ENCODE assay signal across 8 cellular contexts in the genomic region with DNA sequence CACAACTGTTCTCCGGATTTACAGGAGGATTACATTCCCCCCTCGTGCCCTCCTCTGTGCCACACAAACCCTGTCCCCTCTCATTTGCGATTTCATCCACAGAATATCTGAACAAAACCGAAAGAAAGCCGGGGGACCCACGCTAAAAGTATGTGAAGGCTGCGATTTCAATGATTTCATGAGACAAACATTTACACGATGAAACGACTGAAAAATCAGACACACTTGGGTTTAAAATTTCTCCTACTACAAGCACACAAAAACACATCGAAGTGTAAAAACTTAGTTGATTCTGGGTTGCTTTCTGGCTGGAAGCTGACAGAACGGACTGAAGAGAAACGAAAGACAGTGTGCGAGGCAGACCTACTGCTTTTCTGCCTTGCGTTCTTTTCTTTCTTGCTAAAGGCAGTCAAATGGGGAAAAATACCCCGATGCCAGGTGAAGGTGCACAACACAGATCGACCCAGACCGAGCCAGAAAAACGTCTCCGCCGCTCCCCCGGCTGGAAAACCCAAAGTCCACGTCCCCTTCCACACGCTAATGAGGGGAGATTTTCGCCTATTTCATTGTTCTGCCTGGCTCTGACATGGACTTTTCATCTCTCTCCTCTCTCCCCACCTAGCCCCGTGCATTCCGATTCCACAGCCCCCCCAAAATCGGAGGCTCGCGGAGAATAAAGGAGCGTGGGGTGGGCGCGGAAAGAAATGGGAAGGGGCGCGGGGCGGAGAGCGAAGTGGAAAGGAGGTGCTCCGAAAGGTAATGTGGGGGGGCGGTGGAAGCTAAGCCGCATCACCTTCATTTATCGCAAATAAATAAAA. TPM values are rescaled to one million over a fixed set of nuclear protein-coding genes. Genes with fewer than 3 reads are reported as not detected.
A peak's percentile ranks its signal among the peaks of the same experiment; 100 is the strongest.
DNase-seq lines count a peak whose midpoint lies in the region; ATAC-seq, FAIRE-seq and TF ChIP-seq lines count a peak whose summit lies in the region.

No MANE protein-coding gene starts in this region.

- peak; percentile 22 for ATAC-seq in SK-N-SH treated with all-trans-retinoic acid at 6 μM for 48 hours

- dilution Hi-C loops in keratinocyte (cut with MboI; ENCODE audit: extremely low pct_ligation_motif_present, low sequenced_read_pairs) = no loop called here

- peak; percentile 64 for DNase-seq in DMS 273 (lab: John Stamatoyannopoulos, UW; ENCODE audit: unreplicated experiment)
- DNase-seq in HT1080 (ENCODE audit: low read depth) = peak; percentile 23
- DNase-seq in cardiac fibroblast (ENCODE audit: low read depth in 2 of 2) = peak; percentile 56 to 59
- no peak for DNase-seq in keratinocyte (ENCODE audit: low read depth, low spot score)
- DNase-seq in smooth muscle cell (lab: John Stamatoyannopoulos, UW; ENCODE audit: unreplicated experiment) = no peak
- no peak for DNase-seq in NCI-H1048 (lab: John Stamatoyannopoulos, UW)
- no peak for DNase-seq in midbrain (lab: John Stamatoyannopoulos, UW)

- H3K4me2 ChIP-seq in keratinocyte (ENCODE audit: control insufficient read depth, extremely low read depth, insufficient read depth, low read depth, low read length) (peak overlapping the region; percentile 90), smooth muscle cell (peak overlapping the region; percentile 90)

- FAIRE-seq in keratinocyte (lab: Jason Lieb, UNC) = peak; percentile 29

- TF ChIP-seq CTCF in cardiac fibroblast (IDR thresholded peaks at IDR 0.05; ENCODE audit: low read depth, low read length) = no peak
- TF ChIP-seq CTCF in keratinocyte (optimal IDR thresholded peaks at IDR 0.05 in 1 of 3, IDR thresholded peaks at IDR 0.05 in 1 of 3, conservative IDR thresholded peaks at IDR 0.05 in 1 of 3; ENCODE audit: extremely low read depth in 1 of 3, insufficient read depth in 2 of 3, low read length in 3 of 3) = no peak
- no peak for TF ChIP-seq CTCF in smooth muscle cell (IDR thresholded peaks at IDR 0.05; ENCODE audit: borderline replicate concordance, insufficient read depth, poor library complexity, severe bottlenecking)

- peaks cover 34% of the 10 kb centered on the region for H3K4me1 ChIP-seq in keratinocyte (ENCODE audit: control insufficient read depth, extremely low read depth, insufficient read depth, low read length)
- peaks cover 11% of the 10 kb centered on the region for H3K4me1 ChIP-seq in smooth muscle cell (ENCODE audit: low read depth)

- peak overlapping the region; percentile 79 to 81 for H3K4me3 ChIP-seq in cardiac fibroblast (replicated peaks in 1 of 2; ENCODE audit: low read depth in 2 of 2, low read length in 2 of 2)
- peak overlapping the region; percentile 71 to 94 (median 85) for H3K4me3 ChIP-seq in keratinocyte (ENCODE audit: control insufficient read depth in 2 of 3, extremely low read depth in 1 of 3, insufficient read depth in 2 of 3, low read depth in 1 of 3, low read length in 3 of 3)
- H3K4me3 ChIP-seq in smooth muscle cell = peak overlapping the region; percentile 75

- H3K9ac ChIP-seq in keratinocyte (ENCODE audit: control insufficient read depth, extremely low read depth, insufficient read depth, low read length) (peak overlapping the region; percentile 90), smooth muscle cell (ENCODE audit: low read depth) (peak overlapping the region; percentile 91)

- H4K20me1 ChIP-seq in keratinocyte (ENCODE audit: control insufficient read depth, extremely low read depth, insufficient read depth, low read length) (no peaks in the 10 kb centered on the region), smooth muscle cell (ENCODE audit: low read depth) (peaks cover 36% of the 10 kb centered on the region)

- peaks cover 3% of the 10 kb centered on the region for H3K9me1 ChIP-seq in keratinocyte (ENCODE audit: control insufficient read depth, extremely low read depth, insufficient read depth, low read length)

- H3K27me3 ChIP-seq in keratinocyte (ENCODE audit: control insufficient read depth, extremely low read depth, insufficient read depth, low read length) (no peaks in the 10 kb centered on the region), smooth muscle cell (ENCODE audit: low read depth) (no peaks in the 10 kb centered on the region)

- H2AFZ ChIP-seq in keratinocyte (ENCODE audit: control insufficient read depth, low read length) = peak overlapping the region; percentile 71
- H2AFZ ChIP-seq in smooth muscle cell (ENCODE audit: low read depth) = peak overlapping the region; percentile 80

- H3K9me3 ChIP-seq in keratinocyte (ENCODE audit: control insufficient read depth, low read depth, low read length) (no peaks in the 10 kb centered on the region), smooth muscle cell (replicated peaks; ENCODE audit: low read depth) (no peaks in the 10 kb centered on the region)

- 3% methylated on average over 36 of the region's 40 CpGs for WGBS in smooth muscle cell (ENCODE audit: low lambda C conversion rate)

- peaks cover 0 to 3% of the 10 kb centered on the region in 2 experiments for H3K36me3 ChIP-seq in keratinocyte (ENCODE audit: control insufficient read depth in 2 of 2, extremely low read depth in 1 of 2, insufficient read depth in 2 of 2, low read length in 2 of 2)
- no peaks in the 10 kb centered on the region for H3K36me3 ChIP-seq in smooth muscle cell (ENCODE audit: low read depth)

- H3K79me2 ChIP-seq in keratinocyte (ENCODE audit: control insufficient read depth, insufficient read depth, low read length) (peaks cover 47% of the 10 kb centered on the region), smooth muscle cell (ENCODE audit: low read depth) (peaks cover 39% of the 10 kb centered on the region)

- peak overlapping the region; percentile 91 for H3K27ac ChIP-seq in keratinocyte (ENCODE audit: control insufficient read depth, insufficient read depth, low read length)
- peak overlapping the region; percentile 91 for H3K27ac ChIP-seq in smooth muscle cell (ENCODE audit: low read depth)

- peaks cover 23% of the 10 kb centered on the region for H3F3A ChIP-seq in smooth muscle cell (ENCODE audit: low read depth)

TF ChIP-seq in SK-N-SH treated with all-trans-retinoic acid at 6 μM for 48 hours, 23 proteins besides CTCF, POLR2A, EP300 and RAD21 (continues in another document):
- TF ChIP-seq RARB (CRISPR knock-in tag; IDR thresholded peaks at IDR 0.05) = no peak
- no peak for TF ChIP-seq TCF4 (CRISPR knock-in tag; IDR thresholded peaks at IDR 0.05; ENCODE audit: borderline replicate concordance)
- TF ChIP-seq, protein P1, sequence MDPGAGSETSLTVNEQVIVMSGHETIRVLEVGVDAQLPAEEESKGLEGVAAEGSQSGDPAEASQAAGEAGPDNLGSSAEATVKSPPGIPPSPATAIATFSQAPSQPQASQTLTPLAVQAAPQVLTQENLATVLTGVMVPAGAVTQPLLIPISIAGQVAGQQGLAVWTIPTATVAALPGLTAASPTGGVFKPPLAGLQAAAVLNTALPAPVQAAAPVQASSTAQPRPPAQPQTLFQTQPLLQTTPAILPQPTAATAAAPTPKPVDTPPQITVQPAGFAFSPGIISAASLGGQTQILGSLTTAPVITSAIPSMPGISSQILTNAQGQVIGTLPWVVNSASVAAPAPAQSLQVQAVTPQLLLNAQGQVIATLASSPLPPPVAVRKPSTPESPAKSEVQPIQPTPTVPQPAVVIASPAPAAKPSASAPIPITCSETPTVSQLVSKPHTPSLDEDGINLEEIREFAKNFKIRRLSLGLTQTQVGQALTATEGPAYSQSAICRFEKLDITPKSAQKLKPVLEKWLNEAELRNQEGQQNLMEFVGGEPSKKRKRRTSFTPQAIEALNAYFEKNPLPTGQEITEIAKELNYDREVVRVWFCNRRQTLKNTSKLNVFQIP (CRISPR knock-in tag; IDR thresholded peaks at IDR 0.05; ENCODE audit: borderline replicate concordance, low read depth) = no peak
- no peak for TF ChIP-seq CREB5 (CRISPR knock-in tag; IDR thresholded peaks at IDR 0.05; ENCODE audit: low read depth)
- TF ChIP-seq ZC3H10 (CRISPR knock-in tag; IDR thresholded peaks at IDR 0.05) = no peak
- TF ChIP-seq ISL1 (CRISPR knock-in tag; IDR thresholded peaks at IDR 0.05) = no peak
- TF ChIP-seq GLIS3 (CRISPR knock-in tag; IDR thresholded peaks at IDR 0.05) = no peak

RNA-seq across cellular contexts. Expression of gene HIPK2, which starts 1.1 kb away (rescaled TPM):
- 11.8 and 20.0 TPM in 2 replicates for total RNA-seq in HT1080 (2014; rRNA removed; shearing (Covaris generic))
- 16.7 and 23.5 TPM in 2 replicates for polyA plus RNA-seq in HT1080 (2015; cell fraction: cytosol; rRNA removed)
- 17.1 and 19.8 TPM in 2 replicates for polyA plus RNA-seq in HT1080 (2015; cell fraction: nucleus; rRNA removed)
- polyA plus RNA-seq in keratinocyte (4.5 to 13.9 TPM (median 5.8 TPM) in 3 replicates), smooth muscle cell (3.0 and 7.3 TPM in 2 replicates)
- 9.9 TPM for polyA plus RNA-seq in keratinocyte (2011; ENCODE audit: low read depth)
- polyA plus RNA-seq in keratinocyte (2011; cell fraction: cytosol; rRNA removed) = 8.1 and 8.9 TPM in 2 replicates
- 26.2 and 27.3 TPM in 2 replicates for polyA plus RNA-seq in keratinocyte (2011; cell fraction: nucleus; rRNA removed)
- polyA plus RNA-seq in keratinocyte (2012; ENCODE audit: low replicate concordance) = 8.4 and 12.3 TPM in 2 replicates
- polyA minus RNA-seq in keratinocyte = 21.2 to 96.1 TPM (median 23.9 TPM) in 3 replicates
- 12.5 TPM for polyA minus RNA-seq in keratinocyte (2011; cell fraction: cytosol; rRNA and poly(A)+ RNA removed)
- polyA minus RNA-seq in keratinocyte (2011; cell fraction: nucleus; rRNA and poly(A)+ RNA removed) = 15.4 and 29.2 TPM in 2 replicates
- total RNA-seq in smooth muscle cell = 7.2 and 11.2 TPM in 2 replicates

RNA-seq across cellular contexts. Expression of gene TBXAS1, which starts 52.4 kb away (rescaled TPM):
- total RNA-seq in HT1080 (2014; rRNA removed; shearing (Covaris generic)) = 13.0 and 13.5 TPM in 2 replicates
- 3.8 and 5.4 TPM in 2 replicates for polyA plus RNA-seq in HT1080 (2015; cell fraction: cytosol; rRNA removed)
- polyA plus RNA-seq in HT1080 (2015; cell fraction: nucleus; rRNA removed) = 5.2 and 5.3 TPM in 2 replicates
- polyA plus RNA-seq in keratinocyte (1.8 to 3.7 TPM (median 2.9 TPM) in 3 replicates), smooth muscle cell (0.27 and 0.51 TPM in 2 replicates)
- 1.0 TPM for polyA plus RNA-seq in keratinocyte (2011; ENCODE audit: low read depth)
- 1.2 and 1.8 TPM in 2 replicates for polyA plus RNA-seq in keratinocyte (2011; cell fraction: cytosol; rRNA removed)
- 5.5 and 5.7 TPM in 2 replicates for polyA plus RNA-seq in keratinocyte (2011; cell fraction: nucleus; rRNA removed)
- polyA plus RNA-seq in keratinocyte (2012; ENCODE audit: low replicate concordance) = 0.52 and 2.4 TPM in 2 replicates
- 0.40 to 4.1 TPM (median 3.6 TPM) in 3 replicates for polyA minus RNA-seq in keratinocyte
- not detected for polyA minus RNA-seq in keratinocyte (2011; cell fraction: cytosol; rRNA and poly(A)+ RNA removed)
- polyA minus RNA-seq in keratinocyte (2011; cell fraction: nucleus; rRNA and poly(A)+ RNA removed) = 0.93 and 1.2 TPM in 2 replicates
- total RNA-seq in smooth muscle cell = not detected in 2 replicates

Comparison
In these comparisons a context has a peak if more than half of its experiments do, and no peak if none do; other contexts are left out.
1. DNase-seq: peak in DMS 273 (single experiment), HT1080 (single experiment) and cardiac fibroblast (2 of 2); none in keratinocyte (single experiment), smooth muscle cell (single experiment), NCI-H1048 (single experiment) and midbrain (single experiment).
2. RNA of gene TBXAS1, which starts 52.4 kb away (total RNA-seq): 13.0 to 13.5 TPM in HT1080; not detected in smooth muscle cell; every median in the first group is over 10 times any median in the second.
3. Peak in every context shown above with its lines, with median percentiles within 50 percentile points of each other: H3K4me3 ChIP-seq.